ENCODE assay signal across 9 cellular contexts in the genomic region with DNA sequence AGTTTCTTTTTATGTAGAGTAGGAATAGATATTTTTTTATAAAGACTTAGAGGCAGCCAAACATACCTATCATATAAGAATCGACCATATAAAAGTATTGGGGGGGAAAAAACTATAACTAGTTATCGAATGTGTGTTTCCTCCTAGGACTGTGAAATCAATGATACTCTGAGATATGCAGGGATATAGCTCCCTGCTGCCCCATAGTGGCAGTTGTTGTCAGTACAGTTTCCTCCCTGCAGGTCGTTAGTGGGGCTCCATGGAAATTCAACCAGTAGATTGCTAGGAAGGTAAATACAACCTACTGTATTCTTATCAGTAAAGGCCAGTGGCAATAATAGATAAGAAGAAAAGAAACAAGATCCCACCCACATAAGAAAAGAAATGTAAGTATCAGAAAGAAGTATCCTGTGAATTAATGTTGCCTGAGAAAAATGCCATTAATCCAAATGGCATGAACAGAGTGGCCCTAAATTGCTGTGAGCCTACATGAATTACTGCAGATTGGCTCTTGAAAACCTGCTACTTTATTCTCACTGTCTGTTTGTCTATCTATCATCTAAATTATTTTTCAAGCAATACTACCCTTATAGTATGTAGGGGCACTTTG.
A peak's percentile ranks its signal among the peaks of the same experiment; 100 is the strongest.
DNase-seq lines count a peak whose midpoint lies in the region; ATAC-seq and TF ChIP-seq lines count a peak whose summit lies in the region.
"Had no signal": no experiment of that assay in that cellular context is flagged by ENCODE, and none has a peak within 500 bp of the region (broad histone marks: within the 10 kb centered on the region; RNA-seq: fewer than 3 reads in every experiment).

No MANE protein-coding gene starts in this region.

- H2BK12ac ChIP-seq in neuronal stem cell (ENCODE audit: low read length) = no peak overlapping the region

- H3K79me1 ChIP-seq in neuronal stem cell (ENCODE audit: low read depth, low read length) = no peaks in the 10 kb centered on the region

- no peak overlapping the region for H3K4me3 ChIP-seq in MM.1S (ENCODE audit: low read length)
- no peak overlapping the region for H3K4me3 ChIP-seq in neuronal stem cell (ENCODE audit: low read length in 2 of 2)

- H3F3A ChIP-seq in MM.1S (ENCODE audit: insufficient read depth, low read length) = no peaks in the 10 kb centered on the region

- no peak overlapping the region for H3K14ac ChIP-seq in neuronal stem cell (ENCODE audit: low read length)

- H3K9ac ChIP-seq in MM.1S (ENCODE audit: low read length) = no peak overlapping the region
- H3K9ac ChIP-seq in neuronal stem cell (ENCODE audit: low read depth, low read length, poor library complexity) = no peak overlapping the region

- no peaks in the 10 kb centered on the region for H3K27me3 ChIP-seq in MM.1S (replicated peaks; ENCODE audit: insufficient read depth, low read length)
- H3K27me3 ChIP-seq in neuronal stem cell (ENCODE audit: control insufficient read depth in 3 of 3, insufficient read depth in 3 of 3, low read depth in 1 of 3, low read length in 3 of 3) = no peaks in the 10 kb centered on the region

- no peaks in the 10 kb centered on the region for H3K36me3 ChIP-seq in MM.1S (replicated peaks; ENCODE audit: insufficient read depth, low read length)
- H3K36me3 ChIP-seq in neuronal stem cell (replicated peaks in 1 of 2; ENCODE audit: control insufficient read depth in 2 of 2, insufficient read depth in 2 of 2, low read length in 2 of 2) = no peaks in the 10 kb centered on the region

- H2BK15ac ChIP-seq in neuronal stem cell (ENCODE audit: low read length) = no peak overlapping the region

- H3K23ac ChIP-seq in neuronal stem cell (ENCODE audit: low read depth, low read length, poor library complexity) = no peak overlapping the region

- H2BK120ac ChIP-seq in neuronal stem cell (ENCODE audit: low read depth, low read length) = no peak overlapping the region

- TF ChIP-seq CTCF in AG09319 (IDR thresholded peaks at IDR 0.05; ENCODE audit: low read depth, low read length) = peak; percentile 64
- TF ChIP-seq CTCF in GM13977 (IDR thresholded peaks at IDR 0.05; ENCODE audit: extremely low read depth, insufficient read depth, missing control alignments) = peak; percentile 73
- TF ChIP-seq CTCF in MM.1S (IDR thresholded peaks at IDR 0.05; ENCODE audit: low read length) = peak; percentile 81

- H2AFZ ChIP-seq in MM.1S (ENCODE audit: low read length) = no peak overlapping the region
- no peak overlapping the region for H2AFZ ChIP-seq in neuronal stem cell (ENCODE audit: low read length)

- H3K18ac ChIP-seq in neuronal stem cell (ENCODE audit: low read length) = no peak overlapping the region

- WGBS in neuronal stem cell (ENCODE audit: extremely low coverage in 2 of 2, insufficient read length in 2 of 2, insufficient replicate concordance in 1 of 2), 2 donors = no CpG with 5 or more reads among the region's 3 CpGs

- H3K9me3 ChIP-seq in MM.1S (replicated peaks; ENCODE audit: insufficient read depth, low read length) (no peaks in the 10 kb centered on the region), neuronal stem cell (replicated peaks in 1 of 2; ENCODE audit: control insufficient read depth in 2 of 2, insufficient read depth in 1 of 2, low read depth in 1 of 2, low read length in 2 of 2) (peaks cover 0 to 5% of the 10 kb centered on the region in 2 donors)

- in situ Hi-C loops in GM13977 (cut with MboI; ENCODE audit: low pct_unique_long_range_greater_than_20kb, low sequenced_read_pairs, unreplicated experiment) = no loop called here

- H2AK5ac ChIP-seq in neuronal stem cell (ENCODE audit: low read depth, low read length) = no peak overlapping the region

- no peak overlapping the region for H3K4ac ChIP-seq in neuronal stem cell (ENCODE audit: low read length)

- H4K20me1 ChIP-seq in MM.1S (ENCODE audit: insufficient read depth, low read length) = no peaks in the 10 kb centered on the region

- no peaks in the 10 kb centered on the region for H3K9me2 ChIP-seq in MM.1S (replicated peaks; ENCODE audit: insufficient read depth, low read length)

- no peak overlapping the region for H3K4me2 ChIP-seq in MM.1S (ENCODE audit: low read depth, low read length)
- no peak overlapping the region for H3K4me2 ChIP-seq in neuronal stem cell (ENCODE audit: insufficient read depth, low read length, poor library complexity, severe bottlenecking)

- peak; percentile 93 for ATAC-seq in HG02623 (IDR thresholded peaks at IDR 0.05; ENCODE audit: unreplicated experiment)
- ATAC-seq: naive thymus-derived CD8-positive, alpha-beta T cell had no signal

- no peaks in the 10 kb centered on the region; the same call in 1 of the 2 replicates for H3K4me1 ChIP-seq in MM.1S (ENCODE audit: low read length)
- peaks cover 0 to 4% of the 10 kb centered on the region in 2 donors for H3K4me1 ChIP-seq in neuronal stem cell (ENCODE audit: control insufficient read depth in 2 of 2, insufficient read depth in 1 of 2, low read depth in 1 of 2, low read length in 2 of 2)

- no peak overlapping the region for H2BK5ac ChIP-seq in neuronal stem cell (ENCODE audit: low read length)

- no peak for DNase-seq in AG09319 (ENCODE audit: extremely low read depth, low read depth)
- peak; percentile 40 for DNase-seq in GM13977 (ENCODE audit: low spot score)
- DNase-seq in MM.1S = peak; percentile 44
- peak; percentile 50 to 58 for DNase-seq in activated CD4-positive, alpha-beta T cell treated with anti-CD3 and anti-CD28 coated beads, Interleukin-2, amount 50 U/mL, for 48 hours
- peak; percentile 27 for DNase-seq in glomerular endothelial cell (ENCODE audit: extremely low read depth, low read depth, low spot score)
- peak in 2 of 3 experiments; percentile 4 to 36 for DNase-seq in stimulated activated CD4-positive, alpha-beta T cell treated with anti-CD3 and anti-CD28 coated beads, TNF-alpha, amount 100 ng/mL, for 24 hours (ENCODE audit: low read depth in 3 of 3)
- no peak for DNase-seq in neuronal stem cell (ENCODE audit: low spot score)

- H3K27ac ChIP-seq in MM.1S (ENCODE audit: low read length) (no peak overlapping the region), neuronal stem cell (replicated peaks; ENCODE audit: low read length) (no peak overlapping the region)

- no peak overlapping the region for H4K91ac ChIP-seq in neuronal stem cell (ENCODE audit: low read depth, low read length, poor library complexity)

- H3K79me2 ChIP-seq in MM.1S (ENCODE audit: low read length) = no peaks in the 10 kb centered on the region

- H4K8ac ChIP-seq in neuronal stem cell (ENCODE audit: low read depth, low read length) = no peak overlapping the region

Comparison
In these comparisons a context has a peak if more than half of its experiments do, and no peak if none do; other contexts are left out.
1. DNase-seq: peak in GM13977 (single experiment), MM.1S (single experiment), activated CD4-positive, alpha-beta T cell treated with anti-CD3 and anti-CD28 coated beads, Interleukin-2, amount 50 U/mL, for 48 hours (2 of 2), glomerular endothelial cell (single experiment) and stimulated activated CD4-positive, alpha-beta T cell treated with anti-CD3 and anti-CD28 coated beads, TNF-alpha, amount 100 ng/mL, for 24 hours (2 of 3); none in AG09319 (single experiment) and neuronal stem cell (single experiment).
2. Peak in every context shown above with its lines, with median percentiles within 50 percentile points of each other: CTCF ChIP-seq.